Comparison of ENCODE assay signal across 8 cellular contexts in genomic region chr18:79679552-79680099, GRCh38. TPM values are rescaled to one million over a fixed set of nuclear protein-coding genes. Genes with fewer than 3 reads are reported as not detected.
DNase-seq lines count a peak whose midpoint lies in the region; ATAC-seq and TF ChIP-seq lines count a peak whose summit lies in the region.

A gene with protein sequence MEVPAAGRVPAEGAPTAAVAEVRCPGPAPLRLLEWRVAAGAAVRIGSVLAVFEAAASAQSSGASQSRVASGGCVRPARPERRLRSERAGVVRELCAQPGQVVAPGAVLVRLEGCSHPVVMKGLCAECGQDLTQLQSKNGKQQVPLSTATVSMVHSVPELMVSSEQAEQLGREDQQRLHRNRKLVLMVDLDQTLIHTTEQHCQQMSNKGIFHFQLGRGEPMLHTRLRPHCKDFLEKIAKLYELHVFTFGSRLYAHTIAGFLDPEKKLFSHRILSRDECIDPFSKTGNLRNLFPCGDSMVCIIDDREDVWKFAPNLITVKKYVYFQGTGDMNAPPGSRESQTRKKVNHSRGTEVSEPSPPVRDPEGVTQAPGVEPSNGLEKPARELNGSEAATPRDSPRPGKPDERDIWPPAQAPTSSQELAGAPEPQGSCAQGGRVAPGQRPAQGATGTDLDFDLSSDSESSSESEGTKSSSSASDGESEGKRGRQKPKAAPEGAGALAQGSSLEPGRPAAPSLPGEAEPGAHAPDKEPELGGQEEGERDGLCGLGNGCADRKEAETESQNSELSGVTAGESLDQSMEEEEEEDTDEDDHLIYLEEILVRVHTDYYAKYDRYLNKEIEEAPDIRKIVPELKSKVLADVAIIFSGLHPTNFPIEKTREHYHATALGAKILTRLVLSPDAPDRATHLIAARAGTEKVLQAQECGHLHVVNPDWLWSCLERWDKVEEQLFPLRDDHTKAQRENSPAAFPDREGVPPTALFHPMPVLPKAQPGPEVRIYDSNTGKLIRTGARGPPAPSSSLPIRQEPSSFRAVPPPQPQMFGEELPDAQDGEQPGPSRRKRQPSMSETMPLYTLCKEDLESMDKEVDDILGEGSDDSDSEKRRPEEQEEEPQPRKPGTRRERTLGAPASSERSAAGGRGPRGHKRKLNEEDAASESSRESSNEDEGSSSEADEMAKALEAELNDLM (plus strand): TSS chr18:79679803. CDS start chr18:79679948, 145 bp downstream.

- peaks cover 58% of the 10 kb centered on the region for H3K4me1 Mint-ChIP-seq in T-helper 2 cell treated with Interferon-gamma antibody and Interleukin-4, amounts not matched to agents 5 μg/mL and 100 μg/mL, for 36 hours (ENCODE audit: low read depth)

- H3K4me3 Mint-ChIP-seq in T-helper 2 cell treated with Interferon-gamma antibody and Interleukin-4, amounts not matched to agents 5 μg/mL and 100 μg/mL, for 36 hours = peak within 1 kb of the TSS; percentile 96

- H3K27me3 Mint-ChIP-seq in T-helper 2 cell treated with Interferon-gamma antibody and Interleukin-4, amounts not matched to agents 5 μg/mL and 100 μg/mL, for 36 hours (ENCODE audit: low read depth) = no peaks in the 10 kb centered on the region

- H3K9me3 Mint-ChIP-seq in T-helper 2 cell treated with Interferon-gamma antibody and Interleukin-4, amounts not matched to agents 5 μg/mL and 100 μg/mL, for 36 hours = no peaks in the 10 kb centered on the region

- TF ChIP-seq CTCF in astrocyte of the spinal cord (IDR thresholded peaks at IDR 0.05; ENCODE audit: low read depth, low read length) = no peak

- peak within 1 kb of the TSS; percentile 99 for H3K27ac Mint-ChIP-seq in T-helper 2 cell treated with Interferon-gamma antibody and Interleukin-4, amounts not matched to agents 5 μg/mL and 100 μg/mL, for 36 hours

- ATAC-seq in GM18508 (IDR thresholded peaks at IDR 0.05; ENCODE audit: insufficient read depth, unreplicated experiment) (peak; percentile 26), HG02938 (IDR thresholded peaks at IDR 0.05; ENCODE audit: unreplicated experiment) (peak; percentile 63), sciatic nerve (peak; percentile 95)

- peak within 1 kb of the TSS; percentile 84 for H3K4me3 ChIP-seq in astrocyte of the spinal cord (ENCODE audit: low read depth, low read length)

- in situ Hi-C loops in astrocyte of the spinal cord (cut with HindIII; ENCODE audit: low sequenced_read_pairs) = no loop called here

- peaks cover 30% of the 10 kb centered on the region for H3K36me3 Mint-ChIP-seq in T-helper 2 cell treated with Interferon-gamma antibody and Interleukin-4, amounts not matched to agents 5 μg/mL and 100 μg/mL, for 36 hours (ENCODE audit: low read depth)

- intact Hi-C loops in sciatic nerve (cut with DNase I) = no loop called here

- DNase-seq in NCI-H1930 (lab: John Stamatoyannopoulos, UW) = peak; percentile 87 to 95
- DNase-seq in T-helper 2 cell treated with Interferon-gamma antibody and Interleukin-4, amounts not matched to agents 5 μg/mL and 100 μg/mL, for 36 hours (ENCODE audit: low spot score) = peak; percentile 88
- peak; percentile 96 for DNase-seq in astrocyte of the spinal cord (ENCODE audit: low read depth, low spot score)
- DNase-seq in iPS DF 19.7 (ENCODE audit: low read depth, low spot score) = peak; percentile 61
- peak; percentile 95 for DNase-seq in sciatic nerve (ENCODE audit: low spot score)
- DNase-seq in foreskin melanocyte = no peak

RNA-seq across cellular contexts. Expression of the gene that starts here (rescaled TPM):
- 15.7 TPM for total RNA-seq in sciatic nerve

Comparison
In these comparisons a context has a peak if more than half of its experiments do, and no peak if none do; other contexts are left out.
1. ATAC-seq: peak in every context shown above with its lines; median percentile 95 in sciatic nerve; 63 in HG02938; 26 in GM18508.